In genomic region chr7:12102527-12102926, GRCh38 we compare ENCODE assay signal across 33 cellular contexts.
"Had no signal": no experiment of that assay in that cellular context is flagged by ENCODE, and none has a peak within 500 bp of the region (broad histone marks: within the 10 kb centered on the region; RNA-seq: fewer than 3 reads in every experiment).

No MANE protein-coding gene starts in this region.

- H3K27ac ChIP-seq: adrenal gland, body of pancreas, epithelial cell of prostate, esophagus squamous epithelium, gastroesophageal sphincter had no signal

- DNase-seq: activated CD4-positive, alpha-beta memory T cell treated with anti-CD3 and anti-CD28 coated beads for 36 hours; activated CD4-positive, alpha-beta T cell treated with anti-CD3 and anti-CD28 coated beads for 36 hours; activated CD4-positive, alpha-beta T cell treated with anti-CD3 and anti-CD28 coated beads, Interleukin-2, amount 10 ng/mL, durations not matched to agents 24 days and 14 days; activated CD4-positive, CD25-positive, alpha-beta regulatory T cell; activated CD4-positive, CD25-positive, alpha-beta regulatory T cell treated with anti-CD3 and anti-CD28 coated beads, Interleukin-2, amount 50 U/mL, for 72 hours; activated CD8-positive, alpha-beta memory T cell treated with anti-CD3 and anti-CD28 coated beads, Interleukin-2, amount 10 ng/mL, durations not matched to agents 7 days and 5 days; activated CD8-positive, alpha-beta memory T cell treated with anti-CD3 and anti-CD28 coated beads, Interleukin-2, amount 50 U/mL, for 4 hours; activated CD8-positive, alpha-beta T cell treated with anti-CD3 and anti-CD28 coated beads, Interleukin-2, amount 10 ng/mL, durations not matched to agents 7 days and 5 days; activated effector memory CD4-positive, alpha-beta T cell treated with anti-CD3 and anti-CD28 coated beads, Interleukin-2, amount 50 U/mL, for 16 hours; activated naive CD4-positive, alpha-beta T cell treated with anti-CD3 and anti-CD28 coated beads for 36 hours; activated naive CD8-positive, alpha-beta T cell treated with anti-CD3 and anti-CD28 coated beads for 36 hours; activated naive CD8-positive, alpha-beta T cell treated with anti-CD3 and anti-CD28 coated beads, Interleukin-2, amount 50 U/mL, for 24 hours; activated T-cell treated with anti-CD3 and anti-CD28 coated beads, Interleukin-2, amount 50 U/mL, for 1 hour; activated T-cell treated with anti-CD3 and anti-CD28 coated beads, Interleukin-2, amount 50 U/mL, for 48 hours; adrenal gland; amygdala; aorta; body of pancreas; caudate nucleus; cortex of kidney; dermis blood vessel endothelial cell; effector CD4-positive, alpha-beta T cell; effector memory CD8-positive, alpha-beta T cell; esophagus squamous epithelium; foreskin melanocyte; T-helper 2 cell had no signal

- ATAC-seq: activated CD4-positive, alpha-beta T cell treated with anti-CD3 and anti-CD28 coated beads for 36 hours; activated CD8-positive, alpha-beta memory T cell treated with anti-CD3 and anti-CD28 coated beads, Interleukin-2, amount 10 ng/mL, durations not matched to agents 7 days and 5 days; activated CD8-positive, alpha-beta T cell treated with anti-CD3 and anti-CD28 coated beads, Interleukin-2, amount 10 ng/mL, durations not matched to agents 7 days and 5 days; activated naive CD8-positive, alpha-beta T cell treated with anti-CD3 and anti-CD28 coated beads, Interleukin-2, amount 50 U/mL, for 24 hours; body of pancreas; effector memory CD8-positive, alpha-beta T cell; gastroesophageal sphincter had no signal

- H3K36me3 ChIP-seq: adrenal gland, esophagus squamous epithelium, gastroesophageal sphincter had no signal

- H3K27me3 Mint-ChIP-seq: activated CD4-positive, alpha-beta memory T cell treated with anti-CD3 and anti-CD28 coated beads for 36 hours; activated CD4-positive, alpha-beta T cell treated with anti-CD3 and anti-CD28 coated beads for 36 hours; activated naive CD4-positive, alpha-beta T cell treated with anti-CD3 and anti-CD28 coated beads, Interleukin-2, amount 50 U/mL, for 24 hours; activated naive CD8-positive, alpha-beta T cell treated with anti-CD3 and anti-CD28 coated beads for 36 hours; activated naive CD8-positive, alpha-beta T cell treated with anti-CD3 and anti-CD28 coated beads, Interleukin-2, amount 50 U/mL, for 24 hours; effector memory CD8-positive, alpha-beta T cell had no signal

- H3K4me3 ChIP-seq: adrenal gland, body of pancreas, esophagus squamous epithelium, gastroesophageal sphincter had no signal

- H3K9me3 ChIP-seq: adrenal gland, body of pancreas, esophagus squamous epithelium, gastroesophageal sphincter had no signal

- H3K27me3 ChIP-seq: adrenal gland, body of pancreas, esophagus squamous epithelium, gastroesophageal sphincter had no signal

- H3K4me1 ChIP-seq: adrenal gland, body of pancreas, esophagus squamous epithelium, gastroesophageal sphincter had no signal

- H3K4me3 Mint-ChIP-seq: activated CD4-positive, alpha-beta memory T cell treated with anti-CD3 and anti-CD28 coated beads for 36 hours; activated CD4-positive, alpha-beta T cell treated with anti-CD3 and anti-CD28 coated beads for 36 hours; activated CD4-positive, alpha-beta T cell treated with anti-CD3 and anti-CD28 coated beads, Interleukin-2, amount 10 ng/mL, durations not matched to agents 24 days and 14 days; activated CD8-positive, alpha-beta memory T cell treated with anti-CD3 and anti-CD28 coated beads, Interleukin-2, amount 10 ng/mL, durations not matched to agents 7 days and 5 days; activated CD8-positive, alpha-beta T cell treated with anti-CD3 and anti-CD28 coated beads, Interleukin-2, amount 10 ng/mL, durations not matched to agents 7 days and 5 days; activated naive CD4-positive, alpha-beta T cell treated with anti-CD3 and anti-CD28 coated beads for 36 hours; activated naive CD4-positive, alpha-beta T cell treated with anti-CD3 and anti-CD28 coated beads, Interleukin-2, amount 50 U/mL, for 24 hours; activated naive CD8-positive, alpha-beta T cell treated with anti-CD3 and anti-CD28 coated beads for 36 hours; activated naive CD8-positive, alpha-beta T cell treated with anti-CD3 and anti-CD28 coated beads, Interleukin-2, amount 50 U/mL, for 24 hours; activated T-helper 1 cell treated with anti-CD3 and anti-CD28 coated beads, Interleukin-12 subunit alpha, Interleukin-12 subunit beta, Interleukin-2, Interleukin-4 antibody, amounts not matched to agents 30 ng/mL and 10 ng/mL and 1 ng/mL, durations not matched to agents 14 hours and 24 hours and 36 hours; effector memory CD8-positive, alpha-beta T cell had no signal

- H3K27ac Mint-ChIP-seq: activated CD4-positive, alpha-beta memory T cell treated with anti-CD3 and anti-CD28 coated beads for 36 hours; activated CD4-positive, alpha-beta T cell treated with anti-CD3 and anti-CD28 coated beads for 36 hours; activated CD4-positive, alpha-beta T cell treated with anti-CD3 and anti-CD28 coated beads, Interleukin-2, amount 10 ng/mL, durations not matched to agents 24 days and 14 days; activated CD8-positive, alpha-beta memory T cell treated with anti-CD3 and anti-CD28 coated beads, Interleukin-2, amount 10 ng/mL, durations not matched to agents 7 days and 5 days; activated CD8-positive, alpha-beta T cell treated with anti-CD3 and anti-CD28 coated beads, Interleukin-2, amount 10 ng/mL, durations not matched to agents 7 days and 5 days; activated naive CD4-positive, alpha-beta T cell treated with anti-CD3 and anti-CD28 coated beads for 36 hours; activated naive CD4-positive, alpha-beta T cell treated with anti-CD3 and anti-CD28 coated beads, Interleukin-2, amount 50 U/mL, for 24 hours; activated naive CD8-positive, alpha-beta T cell treated with anti-CD3 and anti-CD28 coated beads for 36 hours; activated naive CD8-positive, alpha-beta T cell treated with anti-CD3 and anti-CD28 coated beads, Interleukin-2, amount 50 U/mL, for 24 hours; activated T-helper 1 cell treated with anti-CD3 and anti-CD28 coated beads, Interleukin-12 subunit alpha, Interleukin-12 subunit beta, Interleukin-2, Interleukin-4 antibody, amounts not matched to agents 30 ng/mL and 10 ng/mL and 1 ng/mL, durations not matched to agents 14 hours and 24 hours and 36 hours; activated T-helper 2 cell treated with anti-CD3 and anti-CD28 coated beads, Interferon-gamma antibody, Interleukin-2, Interleukin-4, amounts not matched to agents 10 μg/mL and 5 μg/mL and 100 μg/mL, durations not matched to agents 14 hours and 24 hours and 36 hours; effector memory CD8-positive, alpha-beta T cell had no signal

- H3K4me1 Mint-ChIP-seq: activated CD4-positive, alpha-beta T cell treated with anti-CD3 and anti-CD28 coated beads for 36 hours; activated CD4-positive, alpha-beta T cell treated with anti-CD3 and anti-CD28 coated beads, Interleukin-2, amount 10 ng/mL, durations not matched to agents 24 days and 14 days; activated CD8-positive, alpha-beta memory T cell treated with anti-CD3 and anti-CD28 coated beads, Interleukin-2, amount 10 ng/mL, durations not matched to agents 7 days and 5 days; activated naive CD4-positive, alpha-beta T cell treated with anti-CD3 and anti-CD28 coated beads, Interleukin-2, amount 50 U/mL, for 24 hours; activated naive CD8-positive, alpha-beta T cell treated with anti-CD3 and anti-CD28 coated beads for 36 hours; activated naive CD8-positive, alpha-beta T cell treated with anti-CD3 and anti-CD28 coated beads, Interleukin-2, amount 50 U/mL, for 24 hours had no signal

- H3K36me3 Mint-ChIP-seq: activated CD8-positive, alpha-beta memory T cell treated with anti-CD3 and anti-CD28 coated beads, Interleukin-2, amount 10 ng/mL, durations not matched to agents 7 days and 5 days; activated naive CD8-positive, alpha-beta T cell treated with anti-CD3 and anti-CD28 coated beads for 36 hours had no signal

- FAIRE-seq: colon, endothelial cell of umbilical vein had no signal

- H3K9me3 Mint-ChIP-seq: activated CD4-positive, alpha-beta T cell treated with anti-CD3 and anti-CD28 coated beads, Interleukin-2, amount 10 ng/mL, durations not matched to agents 24 days and 14 days; activated T-helper 1 cell treated with anti-CD3 and anti-CD28 coated beads, Interleukin-12 subunit alpha, Interleukin-12 subunit beta, Interleukin-2, Interleukin-4 antibody, amounts not matched to agents 30 ng/mL and 10 ng/mL and 1 ng/mL, durations not matched to agents 14 hours and 24 hours and 36 hours; activated T-helper 2 cell treated with anti-CD3 and anti-CD28 coated beads, Interferon-gamma antibody, Interleukin-2, Interleukin-4, amounts not matched to agents 10 μg/mL and 5 μg/mL and 100 μg/mL, durations not matched to agents 14 hours and 24 hours and 36 hours; effector memory CD8-positive, alpha-beta T cell had no signal
